ENCODE assay signal across 1 cellular context in the genomic region with DNA sequence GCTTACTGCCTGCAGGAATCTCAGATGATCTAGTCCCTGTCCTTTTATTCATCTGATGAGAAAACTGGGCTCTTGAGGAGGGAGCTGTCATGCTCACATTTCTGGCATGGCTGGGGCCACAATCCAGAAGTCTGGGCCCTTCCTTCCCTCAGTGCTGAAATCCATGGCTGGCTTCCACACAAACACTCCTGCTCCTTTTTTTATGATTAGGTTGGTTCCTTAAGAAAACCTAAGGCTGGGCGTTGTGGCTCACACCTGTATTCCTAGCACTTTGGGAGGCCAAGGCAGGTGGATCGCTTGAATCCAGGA.
TF ChIP-seq lines count a peak whose summit lies in the region.

No MANE protein-coding gene starts in this region.

TF ChIP-seq in GM12878, 131 proteins besides CTCF, POLR2A, EP300 and RAD21:
- no peak for TF ChIP-seq CBX3 (IDR thresholded peaks at IDR 0.05; ENCODE audit: borderline replicate concordance, low read depth)
- TF ChIP-seq, protein P1, sequence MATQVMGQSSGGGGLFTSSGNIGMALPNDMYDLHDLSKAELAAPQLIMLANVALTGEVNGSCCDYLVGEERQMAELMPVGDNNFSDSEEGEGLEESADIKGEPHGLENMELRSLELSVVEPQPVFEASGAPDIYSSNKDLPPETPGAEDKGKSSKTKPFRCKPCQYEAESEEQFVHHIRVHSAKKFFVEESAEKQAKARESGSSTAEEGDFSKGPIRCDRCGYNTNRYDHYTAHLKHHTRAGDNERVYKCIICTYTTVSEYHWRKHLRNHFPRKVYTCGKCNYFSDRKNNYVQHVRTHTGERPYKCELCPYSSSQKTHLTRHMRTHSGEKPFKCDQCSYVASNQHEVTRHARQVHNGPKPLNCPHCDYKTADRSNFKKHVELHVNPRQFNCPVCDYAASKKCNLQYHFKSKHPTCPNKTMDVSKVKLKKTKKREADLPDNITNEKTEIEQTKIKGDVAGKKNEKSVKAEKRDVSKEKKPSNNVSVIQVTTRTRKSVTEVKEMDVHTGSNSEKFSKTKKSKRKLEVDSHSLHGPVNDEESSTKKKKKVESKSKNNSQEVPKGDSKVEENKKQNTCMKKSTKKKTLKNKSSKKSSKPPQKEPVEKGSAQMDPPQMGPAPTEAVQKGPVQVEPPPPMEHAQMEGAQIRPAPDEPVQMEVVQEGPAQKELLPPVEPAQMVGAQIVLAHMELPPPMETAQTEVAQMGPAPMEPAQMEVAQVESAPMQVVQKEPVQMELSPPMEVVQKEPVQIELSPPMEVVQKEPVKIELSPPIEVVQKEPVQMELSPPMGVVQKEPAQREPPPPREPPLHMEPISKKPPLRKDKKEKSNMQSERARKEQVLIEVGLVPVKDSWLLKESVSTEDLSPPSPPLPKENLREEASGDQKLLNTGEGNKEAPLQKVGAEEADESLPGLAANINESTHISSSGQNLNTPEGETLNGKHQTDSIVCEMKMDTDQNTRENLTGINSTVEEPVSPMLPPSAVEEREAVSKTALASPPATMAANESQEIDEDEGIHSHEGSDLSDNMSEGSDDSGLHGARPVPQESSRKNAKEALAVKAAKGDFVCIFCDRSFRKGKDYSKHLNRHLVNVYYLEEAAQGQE (IDR thresholded peaks at IDR 0.05; ENCODE audit: low read depth, low read length), result no peak
- no peak for TF ChIP-seq IRF3 (IDR thresholded peaks at IDR 0.05)
- TF ChIP-seq ATF7 (IDR thresholded peaks at IDR 0.05; ENCODE audit: low read depth), result no peak
- no peak for TF ChIP-seq ZZZ3 (IDR thresholded peaks at IDR 0.05; ENCODE audit: control insufficient read depth, insufficient read length, low read depth)
- TF ChIP-seq IRF4 (IDR thresholded peaks at IDR 0.05; ENCODE audit: low read depth, low read length), result no peak
- TF ChIP-seq CEBPB (IDR thresholded peaks at IDR 0.05; ENCODE audit: borderline replicate concordance in 1 of 2, low read depth in 2 of 2, low read length in 2 of 2), result no peak
- TF ChIP-seq, protein P2, sequence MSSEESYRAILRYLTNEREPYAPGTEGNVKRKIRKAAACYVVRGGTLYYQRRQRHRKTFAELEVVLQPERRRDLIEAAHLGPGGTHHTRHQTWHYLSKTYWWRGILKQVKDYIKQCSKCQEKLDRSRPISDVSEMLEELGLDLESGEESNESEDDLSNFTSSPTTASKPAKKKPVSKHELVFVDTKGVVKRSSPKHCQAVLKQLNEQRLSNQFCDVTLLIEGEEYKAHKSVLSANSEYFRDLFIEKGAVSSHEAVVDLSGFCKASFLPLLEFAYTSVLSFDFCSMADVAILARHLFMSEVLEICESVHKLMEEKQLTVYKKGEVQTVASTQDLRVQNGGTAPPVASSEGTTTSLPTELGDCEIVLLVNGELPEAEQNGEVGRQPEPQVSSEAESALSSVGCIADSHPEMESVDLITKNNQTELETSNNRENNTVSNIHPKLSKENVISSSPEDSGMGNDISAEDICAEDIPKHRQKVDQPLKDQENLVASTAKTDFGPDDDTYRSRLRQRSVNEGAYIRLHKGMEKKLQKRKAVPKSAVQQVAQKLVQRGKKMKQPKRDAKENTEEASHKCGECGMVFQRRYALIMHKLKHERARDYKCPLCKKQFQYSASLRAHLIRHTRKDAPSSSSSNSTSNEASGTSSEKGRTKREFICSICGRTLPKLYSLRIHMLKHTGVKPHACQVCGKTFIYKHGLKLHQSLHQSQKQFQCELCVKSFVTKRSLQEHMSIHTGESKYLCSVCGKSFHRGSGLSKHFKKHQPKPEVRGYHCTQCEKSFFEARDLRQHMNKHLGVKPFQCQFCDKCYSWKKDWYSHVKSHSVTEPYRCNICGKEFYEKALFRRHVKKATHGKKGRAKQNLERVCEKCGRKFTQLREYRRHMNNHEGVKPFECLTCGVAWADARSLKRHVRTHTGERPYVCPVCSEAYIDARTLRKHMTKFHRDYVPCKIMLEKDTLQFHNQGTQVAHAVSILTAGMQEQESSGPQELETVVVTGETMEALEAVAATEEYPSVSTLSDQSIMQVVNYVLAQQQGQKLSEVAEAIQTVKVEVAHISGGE (CRISPR knock-in tag; IDR thresholded peaks at IDR 0.05), result no peak
